In genomic region chr17:2406903-2407790, GRCh38 we compare ENCODE assay signal across 1 cellular context.
TF ChIP-seq lines count a peak whose summit lies in the region.

No MANE protein-coding gene starts in this region.

TF ChIP-seq in HCT116, 20 proteins besides CTCF, POLR2A, EP300 and RAD21 (continued from another document):
- TF ChIP-seq, protein P1, sequence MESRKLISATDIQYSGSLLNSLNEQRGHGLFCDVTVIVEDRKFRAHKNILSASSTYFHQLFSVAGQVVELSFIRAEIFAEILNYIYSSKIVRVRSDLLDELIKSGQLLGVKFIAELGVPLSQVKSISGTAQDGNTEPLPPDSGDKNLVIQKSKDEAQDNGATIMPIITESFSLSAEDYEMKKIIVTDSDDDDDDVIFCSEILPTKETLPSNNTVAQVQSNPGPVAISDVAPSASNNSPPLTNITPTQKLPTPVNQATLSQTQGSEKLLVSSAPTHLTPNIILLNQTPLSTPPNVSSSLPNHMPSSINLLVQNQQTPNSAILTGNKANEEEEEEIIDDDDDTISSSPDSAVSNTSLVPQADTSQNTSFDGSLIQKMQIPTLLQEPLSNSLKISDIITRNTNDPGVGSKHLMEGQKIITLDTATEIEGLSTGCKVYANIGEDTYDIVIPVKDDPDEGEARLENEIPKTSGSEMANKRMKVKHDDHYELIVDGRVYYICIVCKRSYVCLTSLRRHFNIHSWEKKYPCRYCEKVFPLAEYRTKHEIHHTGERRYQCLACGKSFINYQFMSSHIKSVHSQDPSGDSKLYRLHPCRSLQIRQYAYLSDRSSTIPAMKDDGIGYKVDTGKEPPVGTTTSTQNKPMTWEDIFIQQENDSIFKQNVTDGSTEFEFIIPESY (IDR thresholded peaks at IDR 0.05; ENCODE audit: extremely low read depth, insufficient replicate concordance, low read length): no peak
- no peak for TF ChIP-seq EGR1 (IDR thresholded peaks at IDR 0.05; ENCODE audit: low read depth)
